ENCODE assay signal across 11 cellular contexts in the genomic region with DNA sequence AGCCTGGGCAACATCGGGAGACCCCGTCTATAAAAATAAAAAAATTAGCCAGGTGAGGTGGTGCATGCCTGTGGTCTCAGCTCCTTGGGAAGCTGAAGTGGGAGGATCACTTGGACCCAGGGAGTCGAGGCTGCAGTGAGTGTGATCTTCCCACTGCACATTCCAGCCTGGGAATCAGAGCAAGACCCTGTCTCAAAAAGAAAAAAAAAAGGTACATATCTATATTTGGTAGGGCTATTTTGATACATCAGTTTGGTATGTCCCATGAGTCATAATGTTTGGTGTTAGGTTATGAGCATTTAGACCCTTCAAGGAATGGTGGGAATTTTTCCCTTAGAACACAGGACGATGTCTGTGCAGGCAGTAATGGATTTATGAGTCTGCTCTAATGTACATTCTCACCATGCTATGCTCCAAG. TPM values are rescaled to one million over a fixed set of nuclear protein-coding genes. Genes with fewer than 3 reads are reported as not detected.
DNase-seq lines count a peak whose midpoint lies in the region; ATAC-seq, FAIRE-seq and TF ChIP-seq lines count a peak whose summit lies in the region.
"Had no signal": no experiment of that assay in that cellular context is flagged by ENCODE, and none has a peak within 500 bp of the region (broad histone marks: within the 10 kb centered on the region; RNA-seq: fewer than 3 reads in every experiment).

No MANE protein-coding gene starts in this region.

- H3K36me3 ChIP-seq in tibial nerve (peaks cover 0 to 70% (median 8%) of the 10 kb centered on the region in 3 donors), thyroid gland (peaks cover 0 to 11% of the 10 kb centered on the region in 2 donors)

- H3K4me3 ChIP-seq in A549, result no peak overlapping the region
- no peak overlapping the region for H3K4me3 ChIP-seq in tibial nerve
- H3K4me3 ChIP-seq in thyroid gland (replicated peaks in 1 of 3), result no peak overlapping the region

- TF ChIP-seq CTCF in A549 (IDR thresholded peaks at IDR 0.05) (no peak), tibial nerve (IDR thresholded peaks at IDR 0.05) (no peak), WTC11 (IDR thresholded peaks at IDR 0.05) (no peak), thyroid gland (IDR thresholded peaks at IDR 0.05) (no peak)

- H3K4me1 Mint-ChIP-seq in WTC11, result no peaks in the 10 kb centered on the region

- WGBS in A549 (ENCODE audit: missing lambda C conversion rate), result 34% methylated on average over 4 of the region's 4 CpGs
- WGBS in tibial nerve, 2 donors, result 75 to 80% methylated on average over 4 of the region's 4 CpGs
- WGBS in thyroid gland, 2 donors, result 82 to 86% methylated on average over 4 of the region's 4 CpGs

- H3K4me1 ChIP-seq in A549 (peaks cover 27% of the 10 kb centered on the region), tibial nerve (no peaks in the 10 kb centered on the region), thyroid gland (no peaks in the 10 kb centered on the region)

- H3K9me3 Mint-ChIP-seq in WTC11, result no peaks in the 10 kb centered on the region
- H3K9me3 Mint-ChIP-seq: CD4-positive, CD25-positive, alpha-beta regulatory T cell had no signal

- DNase-seq in A549 (ENCODE audit: low read depth in 1 of 2, low spot score in 1 of 2), result peak; percentile 38 to 68
- DNase-seq in HCEC 1CT, result peak; percentile 92
- DNase-seq in amniotic stem cell (lab: John Stamatoyannopoulos, UW), result peak; percentile 60
- DNase-seq in iris pigment epithelial cell (ENCODE audit: low read depth), result peak; percentile 93
- DNase-seq in NCI-H2107 (lab: John Stamatoyannopoulos, UW), result no peak
- no peak for DNase-seq in tibial nerve (ENCODE audit: low spot score in 2 of 2)
- no peak for DNase-seq in WTC11 (ENCODE audit: low spot score)
- DNase-seq in thyroid gland, result no peak
- DNase-seq: anterior cingulate cortex; CD4-positive, CD25-positive, alpha-beta regulatory T cell had no signal

- intact Hi-C loops in thyroid gland (cut with DNase I), result no loop called here

- POLR2A ChIA-PET in A549 (lab: Yijun Ruan, JAX), result no interaction called here
- POLR2A ChIA-PET in WTC11 (lab: Charles Lee), result no interaction called here

- H3K4me3 Mint-ChIP-seq in WTC11, result no peak overlapping the region
- H3K4me3 Mint-ChIP-seq: CD4-positive, CD25-positive, alpha-beta regulatory T cell had no signal

- no peak for TF ChIP-seq EP300 in A549 (IDR thresholded peaks at IDR 0.05)
- TF ChIP-seq EP300 in tibial nerve (IDR thresholded peaks at IDR 0.05), result no peak

- H3K4me2 ChIP-seq in A549, result peak overlapping the region; percentile 74

- no peak for TF ChIP-seq RAD21 in A549 (conservative IDR thresholded peaks at IDR 0.05 in 1 of 2, IDR thresholded peaks at IDR 0.05 in 1 of 2)

- H3K36me3 Mint-ChIP-seq in WTC11, result peaks cover 16% of the 10 kb centered on the region

- TF ChIP-seq POLR2A in A549 (IDR thresholded peaks at IDR 0.05; ENCODE audit: low read length) (no peak), tibial nerve (IDR thresholded peaks at IDR 0.05) (no peak), thyroid gland (IDR thresholded peaks at IDR 0.05) (no peak)

- ATAC-seq in A549 (peak; percentile 86 to 91; a peak in 5 of 6 replicates), WTC11 (no peak)

- no peaks in the 10 kb centered on the region for H3K27me3 Mint-ChIP-seq in WTC11 (ENCODE audit: low read depth)
- H3K27me3 Mint-ChIP-seq: CD4-positive, CD25-positive, alpha-beta regulatory T cell had no signal

- H3K27ac ChIP-seq in A549 (peak overlapping the region; percentile 37 to 59; a peak in 4 of 6 replicates), tibial nerve (no peak overlapping the region), thyroid gland (no peak overlapping the region)

- no peaks in the 10 kb centered on the region for H3K27me3 ChIP-seq in tibial nerve
- H3K27me3 ChIP-seq in thyroid gland, result no peaks in the 10 kb centered on the region

- H3K27ac Mint-ChIP-seq in WTC11, result no peak overlapping the region

- FAIRE-seq in A549 (lab: Jason Lieb, UNC), result no peak
- FAIRE-seq: H1 had no signal

- no peaks in the 10 kb centered on the region for H3K9me3 ChIP-seq in A549
- no peaks in the 10 kb centered on the region for H3K9me3 ChIP-seq in tibial nerve
- no peaks in the 10 kb centered on the region for H3K9me3 ChIP-seq in thyroid gland

- CTCF ChIA-PET in A549 (lab: Yijun Ruan, JAX), result no interaction called here
- CTCF ChIA-PET in WTC11 (lab: Charles Lee), result no interaction called here

TF ChIP-seq in A549, 52 proteins besides CTCF, POLR2A, EP300 and RAD21:
- TF ChIP-seq FOSL2 (IDR thresholded peaks at IDR 0.05) (peak; percentile 33; the same call in 1 of the 2 replicates), FOSL2 (CRISPR knock-in tag; IDR thresholded peaks at IDR 0.05) (peak; percentile 78), ZNF302 (CRISPR knock-in tag; IDR thresholded peaks at IDR 0.05) (no peak), JUNB (IDR thresholded peaks at IDR 0.05) (peak; percentile 25; the same call in 1 of the 2 replicates), CBX2 (IDR thresholded peaks at IDR 0.05; ENCODE audit: borderline replicate concordance, low read depth) (no peak), GATA3 (IDR thresholded peaks at IDR 0.05; ENCODE audit: borderline replicate concordance) (peak; percentile 25; the same call in 1 of the 2 replicates)
- TF ChIP-seq, protein P1, sequence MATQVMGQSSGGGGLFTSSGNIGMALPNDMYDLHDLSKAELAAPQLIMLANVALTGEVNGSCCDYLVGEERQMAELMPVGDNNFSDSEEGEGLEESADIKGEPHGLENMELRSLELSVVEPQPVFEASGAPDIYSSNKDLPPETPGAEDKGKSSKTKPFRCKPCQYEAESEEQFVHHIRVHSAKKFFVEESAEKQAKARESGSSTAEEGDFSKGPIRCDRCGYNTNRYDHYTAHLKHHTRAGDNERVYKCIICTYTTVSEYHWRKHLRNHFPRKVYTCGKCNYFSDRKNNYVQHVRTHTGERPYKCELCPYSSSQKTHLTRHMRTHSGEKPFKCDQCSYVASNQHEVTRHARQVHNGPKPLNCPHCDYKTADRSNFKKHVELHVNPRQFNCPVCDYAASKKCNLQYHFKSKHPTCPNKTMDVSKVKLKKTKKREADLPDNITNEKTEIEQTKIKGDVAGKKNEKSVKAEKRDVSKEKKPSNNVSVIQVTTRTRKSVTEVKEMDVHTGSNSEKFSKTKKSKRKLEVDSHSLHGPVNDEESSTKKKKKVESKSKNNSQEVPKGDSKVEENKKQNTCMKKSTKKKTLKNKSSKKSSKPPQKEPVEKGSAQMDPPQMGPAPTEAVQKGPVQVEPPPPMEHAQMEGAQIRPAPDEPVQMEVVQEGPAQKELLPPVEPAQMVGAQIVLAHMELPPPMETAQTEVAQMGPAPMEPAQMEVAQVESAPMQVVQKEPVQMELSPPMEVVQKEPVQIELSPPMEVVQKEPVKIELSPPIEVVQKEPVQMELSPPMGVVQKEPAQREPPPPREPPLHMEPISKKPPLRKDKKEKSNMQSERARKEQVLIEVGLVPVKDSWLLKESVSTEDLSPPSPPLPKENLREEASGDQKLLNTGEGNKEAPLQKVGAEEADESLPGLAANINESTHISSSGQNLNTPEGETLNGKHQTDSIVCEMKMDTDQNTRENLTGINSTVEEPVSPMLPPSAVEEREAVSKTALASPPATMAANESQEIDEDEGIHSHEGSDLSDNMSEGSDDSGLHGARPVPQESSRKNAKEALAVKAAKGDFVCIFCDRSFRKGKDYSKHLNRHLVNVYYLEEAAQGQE (IDR thresholded peaks at IDR 0.05), result no peak

TF ChIP-seq in WTC11, 78 proteins besides CTCF, POLR2A, EP300 and RAD21:
- no peak for TF ChIP-seq ATF1 (CRISPR knock-in tag; IDR thresholded peaks at IDR 0.05)
- no peak for TF ChIP-seq ELF4 (CRISPR knock-in tag; IDR thresholded peaks at IDR 0.05; ENCODE audit: low read depth)

RNA-seq across cellular contexts. Expression of a gene that starts 55.3 kb away (rescaled TPM):
- polyA plus RNA-seq in A549 (2011; rRNA removed), result 0.10 and 0.13 TPM in 2 replicates
- polyA plus RNA-seq in A549 (2012; cell fraction: cytosol; rRNA removed), result 0.04 and 0.05 TPM in 2 replicates
- 0.16 and 0.17 TPM in 2 replicates for polyA plus RNA-seq in A549 (2012; cell fraction: nucleus; rRNA removed)
- polyA plus RNA-seq in A549 (2017; fragmentation: RNase III; extraction: RNeasy Plus Mini Kit Qiagen cat#74134 plus additional on column Dnase treatment), result 0.05 to 0.11 TPM (median 0.08 TPM) in 3 replicates
- not detected in 2 replicates for polyA minus RNA-seq in A549 (2011; rRNA and poly(A)+ RNA removed)
- under 1 TPM in 2 of 4 donors, not detected in 2; 0.21 to 0.22 TPM for total RNA-seq in tibial nerve
- total RNA-seq in WTC11 (2021), result not detected in 3 replicates
- not detected for total RNA-seq in thyroid gland
- total RNA-seq: H1 had no signal
- polyA plus RNA-seq: CD4-positive, CD25-positive, alpha-beta regulatory T cell had no signal

Comparison
In these comparisons a context has a peak if more than half of its experiments do, and no peak if none do; other contexts are left out.
1. DNase-seq: peak in A549 (2 of 2), HCEC 1CT (single experiment), amniotic stem cell (single experiment) and iris pigment epithelial cell (single experiment); none in NCI-H2107 (single experiment), tibial nerve (0 of 2), WTC11 (single experiment) and thyroid gland (0 of 2).
2. H3K27ac ChIP-seq: peak in A549 (2 of 2); none in tibial nerve (0 of 4) and thyroid gland (0 of 3).